Comparison of ENCODE assay signal across 12 cellular contexts in genomic region chr3:49279376-49279775, GRCh38. TPM values are rescaled to one million over a fixed set of nuclear protein-coding genes. Genes with fewer than 3 reads are reported as not detected.
A peak's percentile ranks its signal among the peaks of the same experiment; 100 is the strongest.
DNase-seq lines count a peak whose midpoint lies in the region; ATAC-seq and TF ChIP-seq lines count a peak whose summit lies in the region.
"Had no signal": no experiment of that assay in that cellular context is flagged by ENCODE, and none has a peak within 500 bp of the region (broad histone marks: within the 10 kb centered on the region; RNA-seq: fewer than 3 reads in every experiment).

No MANE protein-coding gene starts in this region.

- H3K36me3 Mint-ChIP-seq in mesothelial cell of epicardium, result peaks cover 47% of the 10 kb centered on the region

- H2BK5ac ChIP-seq in IMR-90 (ENCODE audit: low read depth, low read length, poor library complexity, severe bottlenecking), result no peak overlapping the region

- H3K4ac ChIP-seq in IMR-90 (ENCODE audit: low read depth, low read length), result no peak overlapping the region

- no TSS peak for BruUV-seq in IMR-90 (replicated peaks; lab: Mats Ljungman, UMichigan)

- TF ChIP-seq POLR2A in IMR-90 (IDR thresholded peaks at IDR 0.05; ENCODE audit: low read depth, low read length) (no peak), prostate gland (IDR thresholded peaks at IDR 0.05) (no peak)

- TF ChIP-seq RAD21 in IMR-90 (IDR thresholded peaks at IDR 0.05; ENCODE audit: low read length), result no peak

- no peaks in the 10 kb centered on the region for H3K9me3 Mint-ChIP-seq in mesothelial cell of epicardium
- H3K9me3 Mint-ChIP-seq: activated naive CD4-positive, alpha-beta T cell treated with anti-CD3 and anti-CD28 coated beads, Interleukin-2, amount 50 U/mL, for 72 hours had no signal

- H2BK20ac ChIP-seq in IMR-90 (ENCODE audit: low read depth, low read length), result no peak overlapping the region

- H2AK5ac ChIP-seq in IMR-90 (ENCODE audit: low read depth, low read length), result no peak overlapping the region

- H3K14ac ChIP-seq in IMR-90 (replicated peaks; ENCODE audit: low read depth, low read length), result no peak overlapping the region

- H3K27me3 ChIP-seq in ACC112 (ENCODE audit: insufficient read depth, low read length) (no peaks in the 10 kb centered on the region), IMR-90 (ENCODE audit: control insufficient read depth, insufficient read depth, low read length) (no peaks in the 10 kb centered on the region), esophagus (ENCODE audit: control insufficient read depth in 1 of 2, insufficient read depth in 2 of 2, low read length in 2 of 2) (no peaks in the 10 kb centered on the region), prostate gland (replicated peaks; ENCODE audit: insufficient read depth) (no peaks in the 10 kb centered on the region)
- H3K27me3 ChIP-seq: BE2C had no signal

- H3K4me2 ChIP-seq in IMR-90 (ENCODE audit: low read depth, low read length), result no peak overlapping the region

- H3K4me3 ChIP-seq in ACC112 (ENCODE audit: low read depth, low read length), result no peak overlapping the region
- no peak overlapping the region for H3K4me3 ChIP-seq in IMR-90 (ENCODE audit: insufficient read depth, low read depth, low read length)
- no peak overlapping the region for H3K4me3 ChIP-seq in esophagus (ENCODE audit: low read depth in 1 of 2, low read length in 2 of 2)
- H3K4me3 ChIP-seq in prostate gland, result no peak overlapping the region

- no peak overlapping the region for H3K56ac ChIP-seq in IMR-90 (ENCODE audit: extremely low read depth, insufficient read depth, low read length)

- no peak overlapping the region for H2BK15ac ChIP-seq in IMR-90 (ENCODE audit: low read depth, low read length)

- H3K79me1 ChIP-seq in IMR-90 (ENCODE audit: low read depth in 1 of 2, low read length in 2 of 2), result peaks cover 0 to 12% of the 10 kb centered on the region in 2 experiments; a peak in 3 of 4 replicates

- no peaks in the 10 kb centered on the region for H3K4me1 Mint-ChIP-seq in mesothelial cell of epicardium

- CTCF ChIA-PET in IMR-90 (lab: Yijun Ruan, JAX), result interaction anchor here (0.8 to 1.2 kb wide), 2 partner anchors 9 to 108 kb away, joined by 3 read pairs; partner anchors contain the start of gene KLHDC8B

- in situ Hi-C loops in IMR-90 (cut with MboI; ENCODE audit: low sequenced_read_pairs), result no loop called here

- peaks cover 8% of the 10 kb centered on the region; the same call in 1 of the 2 replicates for H3K9me1 ChIP-seq in IMR-90 (ENCODE audit: insufficient read depth, low read length)

- TF ChIP-seq CTCF in IMR-90 (conservative IDR thresholded peaks at IDR 0.05; ENCODE audit: low read depth, low read length) (no peak), prostate gland (IDR thresholded peaks at IDR 0.05) (no peak), mesothelial cell of epicardium (IDR thresholded peaks at IDR 0.05; ENCODE audit: unreplicated experiment) (no peak)

- peaks cover 34% of the 10 kb centered on the region for H3K4me1 ChIP-seq in ACC112 (ENCODE audit: control insufficient read depth, insufficient read depth, low read length, unreplicated experiment)
- H3K4me1 ChIP-seq in IMR-90 (ENCODE audit: control insufficient read depth, insufficient read depth, low read length), result peaks cover 11% of the 10 kb centered on the region
- H3K4me1 ChIP-seq in esophagus (ENCODE audit: control insufficient read depth in 2 of 2, insufficient read depth in 2 of 2, low read length in 1 of 2), result peaks cover 2% of the 10 kb centered on the region in 2 donors
- peaks cover 21% of the 10 kb centered on the region for H3K4me1 ChIP-seq in prostate gland (replicated peaks)
- H3K4me1 ChIP-seq: BE2C had no signal

- H4K8ac ChIP-seq in IMR-90 (ENCODE audit: low read depth in 2 of 2, low read length in 2 of 2), result no peak overlapping the region

- no peaks in the 10 kb centered on the region for H3K79me2 ChIP-seq in ACC112 (ENCODE audit: control insufficient read depth, insufficient read depth, low read length, unreplicated experiment)

- H3K4me3 Mint-ChIP-seq in mesothelial cell of epicardium, result no peak overlapping the region

- dilution Hi-C loops in IMR-90 (cut with HindIII; ENCODE audit: low sequenced_read_pairs, unreplicated experiment), result no loop called here

- H4K91ac ChIP-seq in IMR-90 (ENCODE audit: insufficient read depth, low read depth, low read length), result no peak overlapping the region

- peak; percentile 23 for DNase-seq in IMR-90
- DNase-seq in prostate gland (ENCODE audit: low spot score), result peak; percentile 12
- DNase-seq in NCI-H1436 treated with DMSO at 0.1 percent for 48 hours (lab: John Stamatoyannopoulos, UW), result no peak
- DNase-seq in mesothelial cell of epicardium (ENCODE audit: low spot score in 2 of 2, unreplicated experiment in 2 of 2), result no peak
- DNase-seq: BE2C, GDM1, T-helper 2 cell had no signal

- H3K9me3 ChIP-seq in IMR-90 (ENCODE audit: control insufficient read depth, insufficient read depth, low read length) (no peaks in the 10 kb centered on the region), esophagus (ENCODE audit: control insufficient read depth in 2 of 2, insufficient read depth in 1 of 2, low read depth in 1 of 2, low read length in 1 of 2) (no peaks in the 10 kb centered on the region), prostate gland (no peaks in the 10 kb centered on the region)
- H3K9me3 ChIP-seq: BE2C had no signal

- H3K36me3 ChIP-seq in ACC112 (ENCODE audit: insufficient read depth, low read length) (peaks cover 11% of the 10 kb centered on the region; the same call in 1 of the 2 replicates), IMR-90 (ENCODE audit: control insufficient read depth, insufficient read depth, low read length) (peaks cover 38% of the 10 kb centered on the region), esophagus (ENCODE audit: control insufficient read depth in 2 of 2, insufficient read depth in 2 of 2, low read length in 1 of 2) (peaks cover 10 to 21% of the 10 kb centered on the region in 2 donors), prostate gland (peaks cover 0 to 11% of the 10 kb centered on the region in 2 donors)

- H2BK120ac ChIP-seq in IMR-90 (ENCODE audit: low read depth, low read length), result no peak overlapping the region

- H2AK9ac ChIP-seq in IMR-90 (replicated peaks; ENCODE audit: low read depth, low read length, poor library complexity), result no peak overlapping the region

- no peaks in the 10 kb centered on the region for H3K27me3 Mint-ChIP-seq in mesothelial cell of epicardium (ENCODE audit: low read depth)

- intact Hi-C loops in IMR-90 (cut with micrococcal nuclease), result no loop called here
- intact Hi-C loops in prostate gland (cut with DNase I), result loop anchor here (5.0 kb wide), 1 partner anchor 107 kb away; the partner anchor contains the start of gene KLHDC8B

- ATAC-seq in IMR-90 (ENCODE audit: low read depth), result no peak
- no peak for ATAC-seq in HG03175 (IDR thresholded peaks at IDR 0.05; ENCODE audit: unreplicated experiment)
- no peak for ATAC-seq in HG03457 (IDR thresholded peaks at IDR 0.05; ENCODE audit: unreplicated experiment)
- ATAC-seq: activated naive CD4-positive, alpha-beta T cell treated with anti-CD3 and anti-CD28 coated beads, Interleukin-2, amount 50 U/mL, for 72 hours had no signal

- H4K20me1 ChIP-seq in IMR-90 (ENCODE audit: insufficient read depth, low read length), result no peaks in the 10 kb centered on the region

- H3K18ac ChIP-seq in IMR-90 (ENCODE audit: low read depth, low read length), result no peak overlapping the region

- no peak overlapping the region for H3K23ac ChIP-seq in IMR-90 (ENCODE audit: low read depth, low read length)

- H3K27ac ChIP-seq in ACC112 (ENCODE audit: low read depth, low read length), result peak overlapping the region; percentile 45
- no peak overlapping the region for H3K27ac ChIP-seq in IMR-90 (ENCODE audit: insufficient read depth, low read length)
- peak overlapping the region; percentile 46 to 66 for H3K27ac ChIP-seq in esophagus (ENCODE audit: low read depth in 2 of 2, low read length in 1 of 2)
- H3K27ac ChIP-seq in prostate gland, result peak overlapping the region; percentile 36 to 98

- no peak overlapping the region for H2AFZ ChIP-seq in ACC112 (ENCODE audit: low read length, unreplicated experiment)
- no peak overlapping the region for H2AFZ ChIP-seq in IMR-90 (replicated peaks; ENCODE audit: low read length, poor library complexity)

- no peak overlapping the region for H3K27ac Mint-ChIP-seq in mesothelial cell of epicardium

- H4K5ac ChIP-seq in IMR-90 (ENCODE audit: low read depth, low read length), result no peak overlapping the region; the same call in 1 of the 2 replicates

- H3K9ac ChIP-seq in IMR-90 (ENCODE audit: low read depth, low read length), result no peak overlapping the region

- POLR2A ChIA-PET in IMR-90 (lab: Charles Lee; ENCODE audit: unreplicated experiment), result no interaction called here

TF ChIP-seq in IMR-90, 13 proteins besides CTCF, POLR2A, EP300 and RAD21 (continues in another document):
- TF ChIP-seq MXI1 (IDR thresholded peaks at IDR 0.05; ENCODE audit: borderline replicate concordance, low read depth, low read length) (no peak), NFE2L2 (IDR thresholded peaks at IDR 0.05; ENCODE audit: low read depth, low read length) (no peak), MAZ (IDR thresholded peaks at IDR 0.05; ENCODE audit: borderline replicate concordance, low read depth, low read length) (no peak), CHD1 (IDR thresholded peaks at IDR 0.05; ENCODE audit: low read depth, low read length) (no peak), MAFK (IDR thresholded peaks at IDR 0.05; ENCODE audit: low read depth, low read length) (no peak), RFX5 (IDR thresholded peaks at IDR 0.05; ENCODE audit: low read depth, low read length) (no peak), USF2 (IDR thresholded peaks at IDR 0.05; ENCODE audit: low read depth, low read length) (no peak), FOS (IDR thresholded peaks at IDR 0.05; ENCODE audit: low read depth, low read length) (no peak), RCOR1 (IDR thresholded peaks at IDR 0.05; ENCODE audit: insufficient replicate concordance, low read length) (no peak)

RNA-seq across cellular contexts. Expression of gene C3orf62, which starts 2.3 kb away (rescaled TPM):
- 0.83 and 0.90 TPM in 2 replicates for total RNA-seq in IMR-90 (2012; rRNA removed)
- polyA plus RNA-seq in IMR-90 (2012; rRNA removed), result 3.1 and 3.9 TPM in 2 replicates
- polyA plus RNA-seq in IMR-90 (2012; cell fraction: cytosol; rRNA removed), result 0.77 and 0.91 TPM in 2 replicates
- 7.2 and 14.4 TPM in 2 replicates for polyA plus RNA-seq in IMR-90 (2012; cell fraction: nucleus; rRNA removed; ENCODE audit: low replicate concordance)
- 1 to 10 TPM; 4.2 to 6.6 TPM for polyA plus RNA-seq in esophagus
- total RNA-seq in prostate gland, result 1 to 10 TPM; 4.3 to 9.7 TPM
- 13.2 to 14.7 TPM (median 13.4 TPM) in 3 replicates for total RNA-seq in mesothelial cell of epicardium

Comparison
In these comparisons a context has a peak if more than half of its experiments do, and no peak if none do; other contexts are left out.
1. DNase-seq: peak in IMR-90 (single experiment) and prostate gland (single experiment); none in NCI-H1436 treated with DMSO at 0.1 percent for 48 hours (single experiment) and mesothelial cell of epicardium (0 of 2).